Comparison of ENCODE assay signal across 8 cellular contexts in genomic region chr9:131732636-131733340, GRCh38. TPM values are rescaled to one million over a fixed set of nuclear protein-coding genes. Genes with fewer than 3 reads are reported as not detected.
DNase-seq lines count a peak whose midpoint lies in the region; ATAC-seq and TF ChIP-seq lines count a peak whose summit lies in the region.

No MANE protein-coding gene starts in this region.

- no peak overlapping the region for H3K4me3 Mint-ChIP-seq in progenitor cell of endocrine pancreas (ENCODE audit: low read depth)

- DNase-seq in GM12865 (ENCODE audit: low read depth): peak; percentile 87
- peak; percentile 90 to 91 for DNase-seq in NOMO-1 (lab: John Stamatoyannopoulos, UW; ENCODE audit: unreplicated experiment in 2 of 2)
- DNase-seq in mammary epithelial cell: no peak
- DNase-seq in progenitor cell of endocrine pancreas (ENCODE audit: low spot score, unreplicated experiment): no peak
- DNase-seq in T1000 (lab: John Stamatoyannopoulos, UW): no peak
- no peak for DNase-seq in NCI-H1417 (lab: John Stamatoyannopoulos, UW)

- H3K27me3 Mint-ChIP-seq in progenitor cell of endocrine pancreas: no peaks in the 10 kb centered on the region

- H3K9me3 ChIP-seq in mammary epithelial cell (replicated peaks; ENCODE audit: insufficient read depth, low read length): no peaks in the 10 kb centered on the region

- peaks cover 47% of the 10 kb centered on the region for H3K4me1 Mint-ChIP-seq in progenitor cell of endocrine pancreas (ENCODE audit: low read depth)

- H4K20me1 ChIP-seq in mammary epithelial cell (ENCODE audit: insufficient read depth, low read length): no peaks in the 10 kb centered on the region

- BruUV-seq in mammary epithelial cell (replicated peaks; lab: Mats Ljungman, UMichigan): no TSS peak

- H3K27me3 ChIP-seq in mammary epithelial cell (ENCODE audit: insufficient read depth, low read length): no peaks in the 10 kb centered on the region

- 87% methylated on average over 9 of the region's 13 CpGs for WGBS in mammary epithelial cell (ENCODE audit: low coverage, missing lambda C conversion rate)

- H2AFZ ChIP-seq in mammary epithelial cell (ENCODE audit: low read depth, low read length): no peak overlapping the region

- H3K79me2 ChIP-seq in mammary epithelial cell (ENCODE audit: insufficient read depth, low read length): peaks cover 79% of the 10 kb centered on the region

- H3K9ac ChIP-seq in mammary epithelial cell (ENCODE audit: insufficient read depth, low read length): no peak overlapping the region

- H3K4me3 ChIP-seq in GM12865 (ENCODE audit: low read depth, low read length) (peak overlapping the region; percentile 24), mammary epithelial cell (replicated peaks in 1 of 3; ENCODE audit: insufficient read depth in 1 of 3, low read depth in 2 of 3, low read length in 3 of 3) (no peak overlapping the region)

- intact Hi-C loops in mammary epithelial cell (cut with micrococcal nuclease): no loop called here

- in situ Hi-C loops in mammary epithelial cell (cut with MboI; ENCODE audit: low sequenced_read_pairs in 2 of 2): loop anchor here in 1 of 2 donors (25.0 kb wide), 1 partner anchor 320 kb away; no protein-coding TSS in a partner anchor

- H3K4me1 ChIP-seq in mammary epithelial cell (ENCODE audit: insufficient read depth, low read length): peaks cover 66% of the 10 kb centered on the region

- H3K9me3 Mint-ChIP-seq in progenitor cell of endocrine pancreas (ENCODE audit: low read depth): no peaks in the 10 kb centered on the region

- no peaks in the 10 kb centered on the region for H3K36me3 Mint-ChIP-seq in progenitor cell of endocrine pancreas (ENCODE audit: insufficient read depth)

- H3K27ac Mint-ChIP-seq in progenitor cell of endocrine pancreas: peak overlapping the region; percentile 17

- dilution Hi-C loops in mammary epithelial cell (cut with HindIII; ENCODE audit: low sequenced_read_pairs): no loop called here

- CTCF ChIA-PET in mammary epithelial cell (lab: Charles Lee; ENCODE audit: low non-redundant PET): no interaction called here

- peak overlapping the region; percentile 53 for H3K27ac ChIP-seq in mammary epithelial cell (ENCODE audit: insufficient read depth, low read depth, low read length)

- no peaks in the 10 kb centered on the region for H3K36me3 ChIP-seq in mammary epithelial cell (ENCODE audit: insufficient read depth, low read length)

- peak overlapping the region; percentile 14 for H3K4me2 ChIP-seq in mammary epithelial cell (ENCODE audit: insufficient read depth, low read depth, low read length)

- ATAC-seq in GM21526 (IDR thresholded peaks at IDR 0.05; ENCODE audit: low FRiP score, unreplicated experiment) (no peak), GM21737 (IDR thresholded peaks at IDR 0.05; ENCODE audit: unreplicated experiment) (no peak)

- TF ChIP-seq CTCF in GM12865 (IDR thresholded peaks at IDR 0.05; ENCODE audit: insufficient read depth, low read depth, low read length, missing control alignments) (no peak), mammary epithelial cell (conservative IDR thresholded peaks at IDR 0.05 in 1 of 2, IDR thresholded peaks at IDR 0.05 in 1 of 2; ENCODE audit: extremely low read depth in 1 of 2, insufficient read depth in 1 of 2, low read depth in 1 of 2, low read length in 2 of 2) (no peak), progenitor cell of endocrine pancreas (IDR thresholded peaks at IDR 0.05; ENCODE audit: unreplicated experiment) (no peak)

RNA-seq across cellular contexts. Expression of gene RAPGEF1, which starts 7.1 kb away (rescaled TPM):
- total RNA-seq in mammary epithelial cell (10 to 100 TPM; 41.7 to 51.3 TPM), progenitor cell of endocrine pancreas (57.3 and 62.8 TPM in 2 replicates)
- polyA plus RNA-seq in mammary epithelial cell: 22.8 TPM
- 29.1 TPM for polyA minus RNA-seq in mammary epithelial cell

Comparison
In these comparisons a context has a peak if more than half of its experiments do, and no peak if none do; other contexts are left out.
1. DNase-seq: peak in GM12865 (single experiment) and NOMO-1 (2 of 2); none in mammary epithelial cell (single experiment), progenitor cell of endocrine pancreas (single experiment), T1000 (single experiment) and NCI-H1417 (0 of 3).